Comparison of ENCODE assay signal across 8 cellular contexts in the genomic region with DNA sequence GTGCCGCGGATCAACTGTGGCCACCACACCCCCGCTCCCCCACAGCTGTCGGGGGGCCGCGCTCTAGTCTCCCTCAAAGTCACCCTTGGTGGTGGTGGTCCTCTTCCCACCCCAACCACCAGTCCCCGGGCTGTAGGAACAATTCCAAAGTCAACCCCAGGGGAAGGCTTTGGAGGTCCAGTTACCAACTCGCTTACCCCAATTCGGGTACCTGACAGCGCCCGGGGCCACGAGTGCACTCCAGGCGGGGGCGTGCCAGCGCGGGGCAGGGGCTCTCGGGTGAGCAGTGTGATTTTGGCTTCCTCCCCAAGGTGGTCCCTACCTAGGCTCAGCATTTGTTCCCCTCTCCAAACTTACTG. TPM values are rescaled to one million over a fixed set of nuclear protein-coding genes. Genes with fewer than 3 reads are reported as not detected.
A peak's percentile ranks its signal among the peaks of the same experiment; 100 is the strongest.
DNase-seq lines count a peak whose midpoint lies in the region; ATAC-seq and TF ChIP-seq lines count a peak whose summit lies in the region.

No MANE protein-coding gene starts in this region.

- peak; percentile 61 for TF ChIP-seq CTCF in Panc1 (IDR thresholded peaks at IDR 0.05)
- no peak for TF ChIP-seq CTCF in astrocyte of the spinal cord (IDR thresholded peaks at IDR 0.05; ENCODE audit: low read depth, low read length)
- TF ChIP-seq CTCF in transverse colon (IDR thresholded peaks at IDR 0.05): no peak

- WGBS in transverse colon (ENCODE audit: low coverage in 1 of 2), 2 donors: 0 to 5% methylated on average over 6 to 15 of the region's 17 CpGs

- CTCF ChIA-PET in Panc1 (lab: Charles Lee): interaction anchor here (0.5 to 0.6 kb wide), 2 partner anchors 33 to 95 kb away, joined by 3 to 7 read pairs; no protein-coding TSS in a partner anchor

- H3K4me1 ChIP-seq in Panc1 (ENCODE audit: control insufficient read depth, insufficient read depth, low read length) (peaks cover 32% of the 10 kb centered on the region), transverse colon (peaks cover 13 to 55% (median 46%) of the 10 kb centered on the region in 4 donors)

- H3K9me3 ChIP-seq in Panc1 (ENCODE audit: control insufficient read depth, insufficient read depth, low read depth, low read length) (no peaks in the 10 kb centered on the region), transverse colon (no peaks in the 10 kb centered on the region)

- intact Hi-C loops in Panc1 (cut with micrococcal nuclease; ENCODE audit: unreplicated experiment): no loop called here
- intact Hi-C loops in transverse colon (cut with DNase I; ENCODE audit: low total_unique reads): loop anchor here (2.0 to 10.0 kb wide), 5 partner anchors 95 to 1023 kb away; no protein-coding TSS in a partner anchor

- ATAC-seq in GM18505 (IDR thresholded peaks at IDR 0.05; ENCODE audit: unreplicated experiment) (peak; percentile 1), Panc1 (peak; percentile 2), memory B cell (ENCODE audit: low read depth) (no peak), HG02763 (IDR thresholded peaks at IDR 0.05; ENCODE audit: unreplicated experiment) (no peak)

- H3K27ac ChIP-seq in Panc1 (ENCODE audit: low read length): peak overlapping the region; percentile 54; the same call in 1 of the 2 replicates
- H3K27ac ChIP-seq in transverse colon: peak overlapping the region; percentile 96 to 99 (median 98)

- H3K36me3 ChIP-seq in Panc1 (ENCODE audit: control insufficient read depth, insufficient read depth, low read length) (no peaks in the 10 kb centered on the region), transverse colon (no peaks in the 10 kb centered on the region)

- H3K4me3 Mint-ChIP-seq in memory B cell: peak overlapping the region; percentile 88

- H3K27ac Mint-ChIP-seq in memory B cell: peak overlapping the region; percentile 36

- no peak for DNase-seq in Panc1 (ENCODE audit: low read depth, low spot score)
- DNase-seq in astrocyte of the spinal cord (ENCODE audit: low read depth, low spot score): no peak
- DNase-seq in memory B cell (ENCODE audit: low spot score in 2 of 2): peak in 1 of 2 donors; percentile 46
- DNase-seq in transverse colon: no peak
- DNase-seq in cerebellar cortex (ENCODE audit: low spot score): no peak
- no peak for DNase-seq in NCI-H187 treated with DMSO at 0.1 percent for 48 hours (lab: John Stamatoyannopoulos, UW)

- H3K27me3 ChIP-seq in Panc1 (ENCODE audit: control insufficient read depth, insufficient read depth, low read length): no peaks in the 10 kb centered on the region
- H3K27me3 ChIP-seq in transverse colon: no peaks in the 10 kb centered on the region

- H3K4me3 ChIP-seq in Panc1 (ENCODE audit: low read depth in 2 of 2, low read length in 2 of 2): peak overlapping the region; percentile 88 to 93
- H3K4me3 ChIP-seq in astrocyte of the spinal cord (ENCODE audit: low read depth, low read length): peak overlapping the region; percentile 47
- peak overlapping the region; percentile 18 to 97 (median 76) for H3K4me3 ChIP-seq in transverse colon

- H3K4me1 Mint-ChIP-seq in memory B cell: peaks cover 16% of the 10 kb centered on the region

- H3K9me3 Mint-ChIP-seq in memory B cell: no peaks in the 10 kb centered on the region

- POLR2A ChIA-PET in Panc1 (lab: Charles Lee): no interaction called here

- no peaks in the 10 kb centered on the region for H3K36me3 Mint-ChIP-seq in memory B cell

- in situ Hi-C loops in Panc1 (cut with HindIII; ENCODE audit: low pct_unique_long_range_greater_than_20kb, low sequenced_read_pairs) (no loop called here), astrocyte of the spinal cord (cut with HindIII; ENCODE audit: low sequenced_read_pairs) (loop anchor here (25.0 kb wide), 1 partner anchor 131 kb away; no protein-coding TSS in a partner anchor), transverse colon (cut with MboI; ENCODE audit: low pct_ligation_motif_present in 1 of 4, low pct_unique_long_range_greater_than_20kb in 1 of 4, low sequenced_read_pairs in 3 of 4) (no loop called here)

- TF ChIP-seq POLR2A in GM18505 (IDR thresholded peaks at IDR 0.05; ENCODE audit: borderline replicate concordance, extremely low read depth, insufficient read depth, insufficient read length): no peak
- no peak for TF ChIP-seq POLR2A in transverse colon (IDR thresholded peaks at IDR 0.05)

- no peak for TF ChIP-seq EP300 in transverse colon (IDR thresholded peaks at IDR 0.05; ENCODE audit: low read depth)

- peaks cover 10% of the 10 kb centered on the region for H3K27me3 Mint-ChIP-seq in memory B cell

- no TSS peak for BruUV-seq in Panc1 (replicated peaks; lab: Mats Ljungman, UMichigan)

RNA-seq across cellular contexts. Expression of gene ZMIZ1, which starts 0.6 kb away (rescaled TPM):
- 34.2 TPM for total RNA-seq in Panc1 (2021; ENCODE audit: unreplicated experiment)
- polyA plus RNA-seq in Panc1 (2012; ENCODE audit: insufficient read length): 29.1 TPM
- 100 to 1,000 TPM in 1 of 4 donors, 10 to 100 TPM in 3; 32.0 to 108 (median 63.0) TPM for total RNA-seq in transverse colon

Comparison
In these comparisons a context has a peak if more than half of its experiments do, and no peak if none do; other contexts are left out.
1. ATAC-seq: peak in GM18505 (single experiment) and Panc1 (single experiment); none in memory B cell (single experiment) and HG02763 (single experiment).
2. Peak in every context shown above with its lines, with median percentiles within 50 percentile points of each other: H3K4me3 ChIP-seq.